8 cellular contexts compared by ENCODE assay signal in the genomic region with DNA sequence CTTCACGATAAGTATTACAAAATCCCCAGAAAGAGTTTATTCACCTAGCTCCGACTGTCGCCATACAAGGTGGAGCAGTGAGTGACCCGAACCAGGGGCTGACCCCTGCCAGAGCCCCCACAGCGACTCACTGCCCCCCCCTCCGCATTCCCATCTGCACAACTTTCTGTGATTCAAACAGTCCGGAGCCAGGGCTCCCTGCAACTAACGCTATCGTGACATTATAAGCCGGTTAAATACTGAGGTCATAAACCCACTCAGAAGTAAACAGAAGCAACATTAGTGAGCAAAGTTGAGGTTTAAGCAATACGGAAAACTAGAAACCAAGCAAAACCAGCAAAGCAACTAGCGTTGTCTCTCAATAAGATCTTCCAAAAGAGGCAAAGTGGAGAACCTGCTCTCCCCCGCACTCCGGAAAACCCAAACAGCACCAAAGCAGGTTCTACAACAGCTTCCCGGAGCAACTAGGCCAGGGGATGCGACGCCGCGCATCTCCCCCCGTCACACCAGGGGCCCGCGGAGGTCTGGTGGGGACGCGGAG. TPM values are rescaled to one million over a fixed set of nuclear protein-coding genes. Genes with fewer than 3 reads are reported as not detected.
DNase-seq lines count a peak whose midpoint lies in the region; ATAC-seq and TF ChIP-seq lines count a peak whose summit lies in the region.

No MANE protein-coding gene starts in this region.

- H3K9me3 ChIP-seq in ES-I3 (ENCODE audit: control insufficient read depth, insufficient read depth, low read length): no peaks in the 10 kb centered on the region
- H3K9me3 ChIP-seq in IMR-90 (ENCODE audit: control insufficient read depth, insufficient read depth, low read length): no peaks in the 10 kb centered on the region
- H3K9me3 ChIP-seq in iPS-18a (ENCODE audit: control insufficient read depth, low read depth, low read length): no peaks in the 10 kb centered on the region
- no peaks in the 10 kb centered on the region for H3K9me3 ChIP-seq in smooth muscle cell (replicated peaks; ENCODE audit: low read depth)

- 0 out of 2 replicates have a peak overlapping the region, but pooled peaks have one; percentile 1 for H2AK5ac ChIP-seq in IMR-90 (ENCODE audit: low read depth, low read length)

- H3K27me3 ChIP-seq in IMR-90 (ENCODE audit: control insufficient read depth, insufficient read depth, low read length): no peaks in the 10 kb centered on the region
- H3K27me3 ChIP-seq in iPS-18a (ENCODE audit: control insufficient read depth, insufficient read depth, low read length): no peaks in the 10 kb centered on the region
- no peaks in the 10 kb centered on the region for H3K27me3 ChIP-seq in smooth muscle cell (ENCODE audit: low read depth)

- no peak overlapping the region for H4K91ac ChIP-seq in IMR-90 (ENCODE audit: insufficient read depth, low read depth, low read length)

- POLR2A ChIA-PET in IMR-90 (lab: Charles Lee; ENCODE audit: unreplicated experiment): no interaction called here

- CTCF ChIA-PET in IMR-90 (lab: Yijun Ruan, JAX): interaction anchor here (0.9 to 1.0 kb wide), 2 partner anchors 50 to 54 kb away, joined by 3 read pairs; no protein-coding TSS in a partner anchor

- intact Hi-C loops in IMR-90 (cut with micrococcal nuclease): loop anchor here (1.0 kb wide), 2 partner anchors 37 to 54 kb away; no protein-coding TSS in a partner anchor

- H4K20me1 ChIP-seq in IMR-90 (ENCODE audit: insufficient read depth, low read length): peaks cover 15% of the 10 kb centered on the region; the same call in 1 of the 2 replicates
- H4K20me1 ChIP-seq in smooth muscle cell (ENCODE audit: low read depth): peaks cover 35% of the 10 kb centered on the region

- H3K4me1 ChIP-seq in ES-I3 (ENCODE audit: insufficient read depth, low read length) (peaks cover 3% of the 10 kb centered on the region; the same call in 1 of the 2 replicates), IMR-90 (ENCODE audit: control insufficient read depth, insufficient read depth, low read length) (peaks cover 2% of the 10 kb centered on the region; the same call in 1 of the 2 replicates), iPS-18a (ENCODE audit: control insufficient read depth, low read depth, low read length) (peaks cover 11% of the 10 kb centered on the region), smooth muscle cell (ENCODE audit: low read depth) (peaks cover 8% of the 10 kb centered on the region)

- no peak for TF ChIP-seq RAD21 in IMR-90 (IDR thresholded peaks at IDR 0.05; ENCODE audit: low read length)

- no peaks in the 10 kb centered on the region for H3K9me3 Mint-ChIP-seq in activated naive CD8-positive, alpha-beta T cell treated with anti-CD3 and anti-CD28 coated beads, Interleukin-2, amount 50 U/mL, for 24 hours

- peak overlapping the region in 1 of 2 experiments; percentile 37; a peak in 1 of 4 replicates for H4K8ac ChIP-seq in IMR-90 (ENCODE audit: low read depth in 2 of 2, low read length in 2 of 2)

- H3K4ac ChIP-seq in IMR-90 (ENCODE audit: low read depth, low read length): no peak overlapping the region

- H3K79me1 ChIP-seq in IMR-90 (ENCODE audit: low read depth in 1 of 2, low read length in 2 of 2): peaks cover 5 to 38% of the 10 kb centered on the region in 2 experiments

- 0% methylated on average over 6 of the region's 24 CpGs; no CpG with 5 or more reads in 1 of the 2 experiments for WGBS in IMR-90 (ENCODE audit: extremely low coverage in 2 of 2, insufficient read length in 1 of 2), 2 experiments
- WGBS in smooth muscle cell (ENCODE audit: low lambda C conversion rate): 3% methylated on average over 24 of the region's 24 CpGs

- dilution Hi-C loops in IMR-90 (cut with HindIII; ENCODE audit: low sequenced_read_pairs, unreplicated experiment): no loop called here

- H2BK15ac ChIP-seq in IMR-90 (ENCODE audit: low read depth, low read length): no peak overlapping the region

- no peak overlapping the region for H2BK120ac ChIP-seq in IMR-90 (ENCODE audit: low read depth, low read length)

- peak overlapping the region; percentile 64 for H3K14ac ChIP-seq in IMR-90 (replicated peaks; ENCODE audit: low read depth, low read length)

- no peak overlapping the region for H3K18ac ChIP-seq in IMR-90 (ENCODE audit: low read depth, low read length)

- H3K56ac ChIP-seq in IMR-90 (ENCODE audit: extremely low read depth, insufficient read depth, low read length): peak overlapping the region; percentile 39; the same call in 1 of the 2 replicates

- H3K27ac ChIP-seq in IMR-90 (ENCODE audit: insufficient read depth, low read length) (peak overlapping the region; percentile 40), iPS-18a (ENCODE audit: low read length) (no peak overlapping the region), smooth muscle cell (ENCODE audit: low read depth) (peak overlapping the region; percentile 61)

- H2AFZ ChIP-seq in IMR-90 (replicated peaks; ENCODE audit: low read length, poor library complexity) (peak overlapping the region; percentile 98), smooth muscle cell (ENCODE audit: low read depth) (peak overlapping the region; percentile 63)

- in situ Hi-C loops in IMR-90 (cut with MboI; ENCODE audit: low sequenced_read_pairs): loop anchor here (5.0 kb wide), 1 partner anchor 53 kb away; no protein-coding TSS in a partner anchor

- H3K9ac ChIP-seq in ES-I3 (ENCODE audit: low read depth, low read length): peak overlapping the region; percentile 81
- peak overlapping the region; percentile 57 for H3K9ac ChIP-seq in IMR-90 (ENCODE audit: low read depth, low read length)
- H3K9ac ChIP-seq in iPS-18a (ENCODE audit: low read length): peak overlapping the region; percentile 59
- peak overlapping the region; percentile 60 for H3K9ac ChIP-seq in smooth muscle cell (ENCODE audit: low read depth)

- peaks cover 3% of the 10 kb centered on the region; the same call in 1 of the 2 replicates for H3K9me1 ChIP-seq in IMR-90 (ENCODE audit: insufficient read depth, low read length)

- peak overlapping the region; percentile 12 for H2BK5ac ChIP-seq in IMR-90 (ENCODE audit: low read depth, low read length, poor library complexity, severe bottlenecking)

- peak overlapping the region; percentile 90 for H3K4me3 Mint-ChIP-seq in activated naive CD8-positive, alpha-beta T cell treated with anti-CD3 and anti-CD28 coated beads, Interleukin-2, amount 50 U/mL, for 24 hours

- DNase-seq in IMR-90 (peak; percentile 32), smooth muscle cell (lab: John Stamatoyannopoulos, UW; ENCODE audit: unreplicated experiment) (no peak), COR-L47 (lab: John Stamatoyannopoulos, UW) (no peak)
- DNase-seq in activated naive CD8-positive, alpha-beta T cell treated with anti-CD3 and anti-CD28 coated beads, Interleukin-2, amount 50 U/mL, for 24 hours: peak; percentile 43

- H2BK20ac ChIP-seq in IMR-90 (ENCODE audit: low read depth, low read length): no peak overlapping the region

- no peak for TF ChIP-seq CTCF in IMR-90 (conservative IDR thresholded peaks at IDR 0.05; ENCODE audit: low read depth, low read length)
- TF ChIP-seq CTCF in smooth muscle cell (IDR thresholded peaks at IDR 0.05; ENCODE audit: borderline replicate concordance, insufficient read depth, poor library complexity, severe bottlenecking): no peak

- H3K27me3 Mint-ChIP-seq in activated naive CD8-positive, alpha-beta T cell treated with anti-CD3 and anti-CD28 coated beads, Interleukin-2, amount 50 U/mL, for 24 hours: no peaks in the 10 kb centered on the region

- H3K79me2 ChIP-seq in smooth muscle cell (ENCODE audit: low read depth): peaks cover 46% of the 10 kb centered on the region

- H3K4me1 Mint-ChIP-seq in activated naive CD8-positive, alpha-beta T cell treated with anti-CD3 and anti-CD28 coated beads, Interleukin-2, amount 50 U/mL, for 24 hours: peaks cover 40% of the 10 kb centered on the region

- H4K5ac ChIP-seq in IMR-90 (ENCODE audit: low read depth, low read length): no peak overlapping the region

- no peak overlapping the region for H2AK9ac ChIP-seq in IMR-90 (replicated peaks; ENCODE audit: low read depth, low read length, poor library complexity)

- H3K36me3 Mint-ChIP-seq in activated naive CD8-positive, alpha-beta T cell treated with anti-CD3 and anti-CD28 coated beads, Interleukin-2, amount 50 U/mL, for 24 hours (ENCODE audit: low read depth): no peaks in the 10 kb centered on the region

- no TSS peak for BruUV-seq in IMR-90 (replicated peaks; lab: Mats Ljungman, UMichigan)

- H3K27ac Mint-ChIP-seq in activated naive CD8-positive, alpha-beta T cell treated with anti-CD3 and anti-CD28 coated beads, Interleukin-2, amount 50 U/mL, for 24 hours: peak overlapping the region; percentile 85

- H3F3A ChIP-seq in smooth muscle cell (ENCODE audit: low read depth): no peaks in the 10 kb centered on the region

- H3K36me3 ChIP-seq in ES-I3 (ENCODE audit: insufficient read depth, low read length): no peaks in the 10 kb centered on the region
- H3K36me3 ChIP-seq in IMR-90 (ENCODE audit: control insufficient read depth, insufficient read depth, low read length): no peaks in the 10 kb centered on the region
- no peaks in the 10 kb centered on the region for H3K36me3 ChIP-seq in iPS-18a (ENCODE audit: control insufficient read depth, low read depth, low read length)
- no peaks in the 10 kb centered on the region for H3K36me3 ChIP-seq in smooth muscle cell (ENCODE audit: low read depth)

- 0 out of 2 replicates have a peak overlapping the region, but pooled peaks have one; percentile 58 for H3K23ac ChIP-seq in IMR-90 (ENCODE audit: low read depth, low read length)

- H3K4me2 ChIP-seq in IMR-90 (ENCODE audit: low read depth, low read length) (peak overlapping the region; percentile 62), smooth muscle cell (peak overlapping the region; percentile 89)

- TF ChIP-seq POLR2A in IMR-90 (IDR thresholded peaks at IDR 0.05; ENCODE audit: low read depth, low read length): no peak

- ATAC-seq in IMR-90 (ENCODE audit: low read depth): peak; percentile 22
- peak; percentile 21 for ATAC-seq in activated naive CD8-positive, alpha-beta T cell treated with anti-CD3 and anti-CD28 coated beads, Interleukin-2, amount 50 U/mL, for 24 hours
- no peak for ATAC-seq in HG02885 (IDR thresholded peaks at IDR 0.05; ENCODE audit: poor library complexity, unreplicated experiment)
- ATAC-seq in GM21515 (IDR thresholded peaks at IDR 0.05; ENCODE audit: unreplicated experiment): no peak

- H3K4me3 ChIP-seq in IMR-90 (ENCODE audit: insufficient read depth, low read depth, low read length) (peak overlapping the region; percentile 85), iPS-18a (ENCODE audit: low read length) (peak overlapping the region; percentile 81), smooth muscle cell (peak overlapping the region; percentile 88)

RNA-seq across cellular contexts. Expression of a gene that starts 0.6 kb away (rescaled TPM):
- total RNA-seq in IMR-90 (2012; rRNA removed) (30.8 and 34.6 TPM in 2 replicates), smooth muscle cell (22.3 and 29.2 TPM in 2 replicates)
- polyA plus RNA-seq in IMR-90 (2012; rRNA removed) (25.3 and 27.8 TPM in 2 replicates), smooth muscle cell (31.0 and 41.5 TPM in 2 replicates)
- polyA plus RNA-seq in IMR-90 (2012; cell fraction: cytosol; rRNA removed): 18.6 and 28.9 TPM in 2 replicates
- polyA plus RNA-seq in IMR-90 (2012; cell fraction: nucleus; rRNA removed; ENCODE audit: low replicate concordance): 44.0 and 90.8 TPM in 2 replicates

RNA-seq across cellular contexts. Expression of a gene that starts 38.4 kb away (rescaled TPM):
- 26.1 and 31.4 TPM in 2 replicates for total RNA-seq in IMR-90 (2012; rRNA removed)
- 44.9 and 49.4 TPM in 2 replicates for polyA plus RNA-seq in IMR-90 (2012; rRNA removed)
- 53.8 and 59.8 TPM in 2 replicates for polyA plus RNA-seq in IMR-90 (2012; cell fraction: cytosol; rRNA removed)
- polyA plus RNA-seq in IMR-90 (2012; cell fraction: nucleus; rRNA removed; ENCODE audit: low replicate concordance): 38.9 and 42.4 TPM in 2 replicates
- total RNA-seq in smooth muscle cell: 11.1 and 25.5 TPM in 2 replicates
- polyA plus RNA-seq in smooth muscle cell: 38.9 and 41.5 TPM in 2 replicates

Comparison
In these comparisons a context has a peak if more than half of its experiments do, and no peak if none do; other contexts are left out.
1. ATAC-seq: peak in IMR-90 (single experiment) and activated naive CD8-positive, alpha-beta T cell treated with anti-CD3 and anti-CD28 coated beads, Interleukin-2, amount 50 U/mL, for 24 hours (single experiment); none in HG02885 (single experiment) and GM21515 (single experiment).
2. DNase-seq: peak in IMR-90 (single experiment) and activated naive CD8-positive, alpha-beta T cell treated with anti-CD3 and anti-CD28 coated beads, Interleukin-2, amount 50 U/mL, for 24 hours (single experiment); none in smooth muscle cell (single experiment) and COR-L47 (single experiment).
3. Peak in every context shown above with its lines, with median percentiles within 50 percentile points of each other: H3K9ac ChIP-seq and H3K4me3 ChIP-seq.